Comparison of ENCODE assay signal across 18 cellular contexts in the genomic region with DNA sequence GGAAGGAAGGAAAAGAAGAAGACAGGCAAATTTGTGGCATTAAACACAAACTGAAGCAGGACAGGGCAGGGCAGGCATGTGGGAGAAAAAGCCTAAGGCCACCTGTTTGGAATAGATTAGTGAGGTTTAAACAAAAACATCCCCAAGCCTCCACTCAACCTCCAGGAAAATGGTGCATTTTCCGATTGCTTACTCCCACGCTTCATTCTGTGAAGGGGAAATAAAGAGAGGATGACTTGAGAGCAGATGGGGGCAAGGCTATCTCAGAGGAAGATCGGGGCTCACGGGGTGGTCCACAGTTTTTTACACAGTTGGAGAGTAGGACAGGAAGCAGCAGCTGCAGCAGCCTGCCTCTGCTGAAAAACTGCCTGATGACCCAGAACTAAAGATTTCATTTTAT.
DNase-seq lines count a peak whose midpoint lies in the region; ATAC-seq, FAIRE-seq and TF ChIP-seq lines count a peak whose summit lies in the region.
"Had no signal": no experiment of that assay in that cellular context is flagged by ENCODE, and none has a peak within 500 bp of the region (broad histone marks: within the 10 kb centered on the region; RNA-seq: fewer than 3 reads in every experiment).

No MANE protein-coding gene starts in this region.

- ATAC-seq in K562, result no peak
- no peak for ATAC-seq in HG03159 (IDR thresholded peaks at IDR 0.05; ENCODE audit: unreplicated experiment)
- ATAC-seq: HCT116 had no signal

- no peaks in the 10 kb centered on the region for H3K9me3 Mint-ChIP-seq in nephron progenitor cell
- no peaks in the 10 kb centered on the region for H3K9me3 Mint-ChIP-seq in chondrocyte (ENCODE audit: low read depth)

- no peak; the same call in 1 of the 2 replicates for TF ChIP-seq EP300 in K562 (IDR thresholded peaks at IDR 0.05; ENCODE audit: low read length)

- H3K4me3 Mint-ChIP-seq in nephron progenitor cell, result peak overlapping the region; percentile 8
- no peak overlapping the region for H3K4me3 Mint-ChIP-seq in chondrocyte (ENCODE audit: unreplicated experiment)

- H3K4me3 ChIP-seq in K562, result no peak overlapping the region
- H3K4me3 ChIP-seq: BLaER1 had no signal

- 2% methylated on average over 4 of the region's 4 CpGs for WGBS in K562 (ENCODE audit: insufficient coverage, low coverage, missing lambda C conversion rate)

- H3K27ac Mint-ChIP-seq in nephron progenitor cell (no peak overlapping the region), chondrocyte (ENCODE audit: unreplicated experiment) (no peak overlapping the region)

- intact Hi-C loops in K562 (cut with micrococcal nuclease), result no loop called here

- no peaks in the 10 kb centered on the region for H4K20me1 ChIP-seq in K562 (replicated peaks; ENCODE audit: control insufficient read depth, insufficient read depth, low read length)
- H4K20me1 ChIP-seq: BLaER1 had no signal

- TF ChIP-seq CTCF in K562 (IDR thresholded peaks at IDR 0.05 in 2 of 3, conservative IDR thresholded peaks at IDR 0.05 in 1 of 3; ENCODE audit: insufficient read depth in 2 of 3, low read depth in 1 of 3, low read length in 3 of 3) (no peak), nephron progenitor cell (IDR thresholded peaks at IDR 0.05) (no peak), chondrocyte (IDR thresholded peaks at IDR 0.05) (no peak)

- H3K4me1 Mint-ChIP-seq in nephron progenitor cell, result peaks cover 57% of the 10 kb centered on the region
- H3K4me1 Mint-ChIP-seq in chondrocyte (ENCODE audit: low read depth), result peaks cover 8% of the 10 kb centered on the region

- peak; percentile 7 for DNase-seq in NCI-H146 (lab: John Stamatoyannopoulos, UW)
- DNase-seq in NCI-H146 treated with DMSO at 0.1 percent for 48 hours (lab: John Stamatoyannopoulos, UW; ENCODE audit: unreplicated experiment), result no peak
- peak in 2 of 4 experiments; percentile 11 to 57 for DNase-seq in K562 (ENCODE audit: extremely low read depth in 1 of 4, low spot score in 3 of 4)
- DNase-seq in nephron progenitor cell, result peak; percentile 11
- DNase-seq in chondrocyte (ENCODE audit: low spot score), result no peak
- DNase-seq in CD1c-positive myeloid dendritic cell (ENCODE audit: extremely low spot score), result no peak
- no peak for DNase-seq in activated CD8-positive, alpha-beta memory T cell treated with anti-CD3 and anti-CD28 coated beads, Interleukin-2, amount 50 U/mL, for 4 hours
- DNase-seq: KG1, NCI-H1105 treated with DMSO at 0.1 percent for 48 hours, NCI-H2029, NCI-H2171 treated with DMSO at 0.1 percent for 48 hours, NCI-H510A treated with DMSO at 0.1 percent for 48 hours, RPMI8226 had no signal

- no peak; a peak in 1 of 4 replicates for TF ChIP-seq RAD21 in K562 (CRISPR knock-in tag; conservative IDR thresholded peaks at IDR 0.05 in 1 of 2, IDR thresholded peaks at IDR 0.05 in 1 of 2)

- no peaks in the 10 kb centered on the region for H3K9me1 ChIP-seq in K562 (ENCODE audit: control insufficient read depth, insufficient read depth, low read length)

- no peaks in the 10 kb centered on the region for H3K27me3 ChIP-seq in K562 (ENCODE audit: control insufficient read depth in 2 of 2, insufficient read depth in 2 of 2, low read length in 2 of 2)
- H3K27me3 ChIP-seq: BLaER1 had no signal

- no peak for FAIRE-seq in K562 (lab: Jason Lieb, UNC)
- FAIRE-seq: GM12892 had no signal

- no peak overlapping the region for H2AFZ ChIP-seq in K562 (ENCODE audit: low read depth, low read length)

- in situ Hi-C loops in K562 (cut with MboI), result no loop called here

- no peak overlapping the region for H3K9ac ChIP-seq in K562 (ENCODE audit: insufficient read depth in 1 of 2, low read depth in 2 of 2, low read length in 2 of 2)
- H3K9ac ChIP-seq: BLaER1 had no signal

- POLR2A ChIA-PET in K562 (lab: Yijun Ruan, JAX), result no interaction called here

- no peaks in the 10 kb centered on the region for H3K79me2 ChIP-seq in K562 (ENCODE audit: control insufficient read depth, insufficient read depth, low read length)

- no peak for TF ChIP-seq POLR2A in K562 (conservative IDR thresholded peaks at IDR 0.05)

- no TSS peak for BruUV-seq in K562 (replicated peaks; lab: Mats Ljungman, UMichigan)

- peak overlapping the region; percentile 41; the same call in 1 of the 3 replicates for H3K27ac ChIP-seq in K562 (ENCODE audit: extremely low read depth, low read depth, low read length)
- H3K27ac ChIP-seq: 22Rv1, BLaER1 had no signal

- H3K27me3 Mint-ChIP-seq in nephron progenitor cell (ENCODE audit: low read depth, poor library complexity) (no peaks in the 10 kb centered on the region), chondrocyte (ENCODE audit: low read depth) (no peaks in the 10 kb centered on the region)

- H3K36me3 ChIP-seq in K562 (ENCODE audit: control insufficient read depth, insufficient read depth, low read length), result no peaks in the 10 kb centered on the region
- H3K36me3 ChIP-seq: BLaER1 had no signal

- CTCF ChIA-PET in K562 (lab: Yijun Ruan, JAX; ENCODE audit: low intra/inter-chr PET ratio), result no interaction called here

- H3K36me3 Mint-ChIP-seq in nephron progenitor cell (ENCODE audit: low read depth) (no peaks in the 10 kb centered on the region), chondrocyte (ENCODE audit: low read depth) (no peaks in the 10 kb centered on the region)

- no peaks in the 10 kb centered on the region; a peak in 1 of 5 replicates for H3K4me1 ChIP-seq in K562 (replicated peaks in 1 of 2; ENCODE audit: control insufficient read depth in 2 of 2, insufficient read depth in 2 of 2, low read length in 2 of 2)

- H3K4me2 ChIP-seq in K562 (ENCODE audit: insufficient read depth, low read length), result no peak overlapping the region
- H3K4me2 ChIP-seq: BLaER1 had no signal

- no peaks in the 10 kb centered on the region for H3K9me3 ChIP-seq in K562 (replicated peaks; ENCODE audit: control insufficient read depth, insufficient read depth, low read depth, low read length)
- H3K9me3 ChIP-seq: BLaER1 had no signal

TF ChIP-seq in K562, 482 proteins besides CTCF, POLR2A, EP300 and RAD21 (continues in another document):
- TF ChIP-seq E2F3 (CRISPR knock-in tag; IDR thresholded peaks at IDR 0.05) (peak; percentile 50; the same call in 1 of the 2 replicates), HIVEP1 (CRISPR knock-in tag; IDR thresholded peaks at IDR 0.05) (no peak), ARID1B (IDR thresholded peaks at IDR 0.05) (peak; percentile 68), TCF3 (CRISPR knock-in tag; IDR thresholded peaks at IDR 0.05) (peak; percentile 80), ZNF41 (CRISPR knock-in tag; conservative IDR thresholded peaks at IDR 0.05) (no peak), ZNF146 (CRISPR knock-in tag; IDR thresholded peaks at IDR 0.05; ENCODE audit: unreplicated experiment) (no peak), EGR1 (conservative IDR thresholded peaks at IDR 0.05) (peak; percentile 46; the same call in 1 of the 2 replicates), CBFA2T2 (conservative IDR thresholded peaks at IDR 0.05) (peak; percentile 30; the same call in 1 of the 2 replicates), PRMT5 (CRISPR knock-in tag; IDR thresholded peaks at IDR 0.05) (no peak), NR3C1 (CRISPR knock-in tag; IDR thresholded peaks at IDR 0.05) (no peak), HDGF (IDR thresholded peaks at IDR 0.05) (no peak), CHD4 (IDR thresholded peaks at IDR 0.05; ENCODE audit: insufficient read depth, insufficient replicate concordance, low read depth, low read length, poor library complexity, severe bottlenecking) (no peak), CBFA2T3 (IDR thresholded peaks at IDR 0.05) (peak; percentile 62), ZNF644 (tag; IDR thresholded peaks at IDR 0.05; ENCODE audit: low read depth) (no peak), CSDE1 (IDR thresholded peaks at IDR 0.05) (no peak), FOXM1 (IDR thresholded peaks at IDR 0.05; ENCODE audit: low read depth) (0 out of 2 replicates have a peak, but pooled peaks have one; percentile 17), FOXM1 (CRISPR knock-in tag; IDR thresholded peaks at IDR 0.05; ENCODE audit: low read depth) (no peak), FIP1L1 (IDR thresholded peaks at IDR 0.05; ENCODE audit: low read depth, low read length, poor library complexity, severe bottlenecking) (no peak), POLR2B (IDR thresholded peaks at IDR 0.05; ENCODE audit: low read depth, partially characterized antibody) (no peak), MECOM (CRISPR knock-in tag; IDR thresholded peaks at IDR 0.05) (no peak)
- TF ChIP-seq, protein P1, sequence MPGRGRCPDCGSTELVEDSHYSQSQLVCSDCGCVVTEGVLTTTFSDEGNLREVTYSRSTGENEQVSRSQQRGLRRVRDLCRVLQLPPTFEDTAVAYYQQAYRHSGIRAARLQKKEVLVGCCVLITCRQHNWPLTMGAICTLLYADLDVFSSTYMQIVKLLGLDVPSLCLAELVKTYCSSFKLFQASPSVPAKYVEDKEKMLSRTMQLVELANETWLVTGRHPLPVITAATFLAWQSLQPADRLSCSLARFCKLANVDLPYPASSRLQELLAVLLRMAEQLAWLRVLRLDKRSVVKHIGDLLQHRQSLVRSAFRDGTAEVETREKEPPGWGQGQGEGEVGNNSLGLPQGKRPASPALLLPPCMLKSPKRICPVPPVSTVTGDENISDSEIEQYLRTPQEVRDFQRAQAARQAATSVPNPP (IDR thresholded peaks at IDR 0.05; ENCODE audit: borderline replicate concordance, insufficient read depth, insufficient read length), result no peak
- TF ChIP-seq, protein P2, sequence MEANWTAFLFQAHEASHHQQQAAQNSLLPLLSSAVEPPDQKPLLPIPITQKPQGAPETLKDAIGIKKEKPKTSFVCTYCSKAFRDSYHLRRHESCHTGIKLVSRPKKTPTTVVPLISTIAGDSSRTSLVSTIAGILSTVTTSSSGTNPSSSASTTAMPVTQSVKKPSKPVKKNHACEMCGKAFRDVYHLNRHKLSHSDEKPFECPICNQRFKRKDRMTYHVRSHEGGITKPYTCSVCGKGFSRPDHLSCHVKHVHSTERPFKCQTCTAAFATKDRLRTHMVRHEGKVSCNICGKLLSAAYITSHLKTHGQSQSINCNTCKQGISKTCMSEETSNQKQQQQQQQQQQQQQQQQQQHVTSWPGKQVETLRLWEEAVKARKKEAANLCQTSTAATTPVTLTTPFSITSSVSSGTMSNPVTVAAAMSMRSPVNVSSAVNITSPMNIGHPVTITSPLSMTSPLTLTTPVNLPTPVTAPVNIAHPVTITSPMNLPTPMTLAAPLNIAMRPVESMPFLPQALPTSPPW (CRISPR knock-in tag; IDR thresholded peaks at IDR 0.05), result peak; percentile 9; the same call in 1 of the 2 replicates

Comparison
In these comparisons a context has a peak if more than half of its experiments do, and no peak if none do; other contexts are left out.
1. DNase-seq: peak in NCI-H146 (single experiment) and nephron progenitor cell (single experiment); none in NCI-H146 treated with DMSO at 0.1 percent for 48 hours (single experiment), chondrocyte (single experiment), CD1c-positive myeloid dendritic cell (single experiment) and activated CD8-positive, alpha-beta memory T cell treated with anti-CD3 and anti-CD28 coated beads, Interleukin-2, amount 50 U/mL, for 4 hours (single experiment).